In the genomic region with DNA sequence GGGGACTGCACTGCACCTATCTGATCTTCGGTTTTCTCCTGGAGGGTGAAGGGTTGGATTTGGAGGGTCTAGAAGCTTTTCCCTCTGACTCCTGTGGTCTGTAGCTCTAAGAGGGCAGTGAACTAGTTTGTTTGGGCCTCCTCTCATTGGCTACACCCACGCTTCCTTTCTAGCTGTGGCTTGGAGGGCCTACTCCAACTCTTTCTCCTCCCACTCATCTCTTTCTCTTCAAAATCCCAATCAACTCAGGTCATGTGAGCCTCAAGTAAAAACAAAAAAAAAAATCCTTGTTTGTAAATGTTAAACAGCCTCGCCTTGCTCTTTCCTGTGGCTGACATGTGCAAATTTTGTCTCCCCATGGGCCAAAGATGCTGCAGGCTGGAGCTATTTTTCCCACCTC, we compare ENCODE assay signal across 19 cellular contexts.
DNase-seq lines count a peak whose midpoint lies in the region; ATAC-seq and TF ChIP-seq lines count a peak whose summit lies in the region.
"Had no signal": no experiment of that assay in that cellular context is flagged by ENCODE, and none has a peak within 500 bp of the region (broad histone marks: within the 10 kb centered on the region; RNA-seq: fewer than 3 reads in every experiment).

No MANE protein-coding gene starts in this region.

- peak overlapping the region; percentile 63 for H3K27ac ChIP-seq in skeletal muscle tissue (ENCODE audit: low read depth, low read length)
- H3K27ac ChIP-seq: brain microvascular endothelial cell, PC-9 had no signal

- H3K9ac ChIP-seq in skeletal muscle tissue (ENCODE audit: low read depth in 1 of 3, low read length in 3 of 3), result no peak overlapping the region

- no peaks in the 10 kb centered on the region for H3K9me3 ChIP-seq in skeletal muscle tissue (ENCODE audit: control insufficient read depth in 3 of 3, low read length in 3 of 3)

- H3K27me3 ChIP-seq in skeletal muscle tissue (ENCODE audit: control insufficient read depth in 3 of 3, insufficient read depth in 3 of 3, low read length in 3 of 3), result no peaks in the 10 kb centered on the region
- H3K27me3 ChIP-seq: brain microvascular endothelial cell had no signal

- H3K4me3 ChIP-seq in fibroblast of villous mesenchyme (ENCODE audit: low read depth, low read length) (no peak overlapping the region), skeletal muscle tissue (ENCODE audit: low read length in 3 of 3) (no peak overlapping the region)
- H3K4me3 ChIP-seq: PC-9 had no signal

- no peak for TF ChIP-seq CTCF in fibroblast of villous mesenchyme (IDR thresholded peaks at IDR 0.05; ENCODE audit: insufficient read depth, low read depth, low read length)

- peaks cover 12 to 19% (median 18%) of the 10 kb centered on the region in 3 donors for H3K4me1 ChIP-seq in skeletal muscle tissue (ENCODE audit: control insufficient read depth in 3 of 3, insufficient read depth in 3 of 3, low read length in 3 of 3)

- in situ Hi-C loops in KBM-7 (cut with MboI; ENCODE audit: low pct_unique_long_range_greater_than_20kb, low sequenced_read_pairs), result no loop called here

- DNase-seq in AG08395 (ENCODE audit: low spot score), result peak; percentile 19
- DNase-seq in KBM-7, result peak; percentile 3
- peak; percentile 17 for DNase-seq in fibroblast of villous mesenchyme (ENCODE audit: low read depth)
- DNase-seq in NOMO-1 treated with DMSO at 0.1 percent for 48 hours (lab: John Stamatoyannopoulos, UW; ENCODE audit: unreplicated experiment), result no peak
- DNase-seq in NCI-H82 (lab: John Stamatoyannopoulos, UW), result no peak
- no peak for DNase-seq in SIG-M5 treated with dmso at 0.1 percent for 504 hours (lab: John Stamatoyannopoulos, UW; ENCODE audit: unreplicated experiment)
- DNase-seq: activated CD4-positive, CD25-positive, alpha-beta regulatory T cell; activated CD8-positive, alpha-beta memory T cell treated with anti-CD3 and anti-CD28 coated beads for 24 hours; activated naive CD8-positive, alpha-beta T cell treated with anti-CD3 and anti-CD28 coated beads for 36 hours; brain microvascular endothelial cell; DND-41; NCI-H1048; NCI-H2107; NCI-H69; PC-9; trophoblast cell had no signal

- no peaks in the 10 kb centered on the region for H3K36me3 ChIP-seq in skeletal muscle tissue (ENCODE audit: control insufficient read depth in 3 of 3, insufficient read depth in 3 of 3, low read length in 3 of 3)
- H3K36me3 ChIP-seq: brain microvascular endothelial cell had no signal

- no peak for ATAC-seq in GM19023 (IDR thresholded peaks at IDR 0.05; ENCODE audit: unreplicated experiment)
- ATAC-seq: stimulated activated effector memory CD8-positive, alpha-beta T cell treated with anti-CD3 and anti-CD28 coated beads, Interleukin-12 subunit alpha, Interleukin-12 subunit beta, amount 100 ng/mL, for 72 hours had no signal

Comparison
In these comparisons a context has a peak if more than half of its experiments do, and no peak if none do; other contexts are left out.
1. DNase-seq: peak in AG08395 (single experiment), KBM-7 (single experiment) and fibroblast of villous mesenchyme (single experiment); none in NOMO-1 treated with DMSO at 0.1 percent for 48 hours (single experiment), NCI-H82 (single experiment) and SIG-M5 treated with dmso at 0.1 percent for 504 hours (single experiment).